In the genomic region with DNA sequence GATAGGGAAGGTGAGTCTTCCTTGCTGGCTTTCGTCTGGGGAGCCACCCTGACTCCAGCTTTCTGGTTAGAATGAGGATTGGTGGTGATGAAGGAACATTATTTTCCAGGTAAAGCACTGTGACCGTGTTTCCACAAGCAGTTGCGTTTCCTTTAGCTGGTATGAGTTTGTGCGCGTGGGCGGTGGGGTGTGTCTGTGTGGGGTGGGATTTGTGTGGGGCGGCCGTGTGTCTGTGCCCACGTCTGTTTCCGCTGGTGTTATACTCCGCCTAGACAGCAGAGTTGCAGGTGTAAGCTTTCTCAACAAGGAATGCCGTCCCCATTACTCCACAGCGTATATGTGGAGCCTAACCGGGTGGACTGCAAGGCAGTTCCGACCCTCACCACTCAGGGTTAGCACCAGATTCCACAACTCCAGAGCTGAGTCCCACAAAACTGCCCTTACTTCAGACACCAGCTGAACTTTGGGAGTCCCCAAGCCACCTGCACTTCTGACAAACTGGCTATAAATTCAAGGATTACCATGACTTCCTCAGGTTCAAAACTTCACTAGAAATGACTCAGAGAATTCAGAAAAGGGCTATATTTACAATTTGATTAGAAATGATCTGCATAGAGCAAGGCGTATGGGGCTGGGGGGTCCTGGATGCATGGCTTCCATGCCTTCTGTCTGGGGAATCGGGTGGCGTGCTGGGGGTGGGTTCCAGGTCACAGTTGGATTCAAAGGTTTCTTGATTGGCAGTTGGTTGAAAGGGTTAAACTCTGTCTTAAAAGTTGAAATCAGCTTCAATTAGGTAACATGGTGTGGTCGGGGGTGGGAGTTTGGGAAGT, we compare ENCODE assay signal across 31 cellular contexts. TPM values are rescaled to one million over a fixed set of nuclear protein-coding genes. Genes with fewer than 3 reads are reported as not detected.
"Had no signal": no experiment of that assay in that cellular context is flagged by ENCODE, and none has a peak within 500 bp of the region (broad histone marks: within the 10 kb centered on the region; RNA-seq: fewer than 3 reads in every experiment).

No MANE protein-coding gene starts in this region.

- H3K4me1 ChIP-seq: adrenal gland, breast epithelium, left ventricle myocardium inferior, sigmoid colon, vagina had no signal

- H3K79me2 ChIP-seq: hepatocyte had no signal

- H3K4me2 ChIP-seq: hepatocyte, smooth muscle cell had no signal

- H3K4me3 ChIP-seq: adrenal gland, breast epithelium, hepatocyte, left ventricle myocardium inferior, sigmoid colon, smooth muscle cell, thoracic aorta, vagina had no signal

- H2AFZ ChIP-seq: hepatocyte had no signal

- ATAC-seq: esophagus mucosa; naive thymus-derived CD8-positive, alpha-beta T cell; WTC11 had no signal

- DNase-seq: activated CD4-positive, alpha-beta T cell treated with anti-CD3 and anti-CD28 coated beads, Interleukin-2, amount 10 ng/mL, durations not matched to agents 24 days and 14 days; activated effector memory CD4-positive, alpha-beta T cell treated with anti-CD3 and anti-CD28 coated beads, Interleukin-2, amount 50 U/mL, for 16 hours; activated naive CD4-positive, alpha-beta T cell treated with anti-CD3 and anti-CD28 coated beads, Interleukin-2, amount 50 U/mL, for 16 hours; effector memory CD4-positive, alpha-beta T cell; glutamatergic neuron; immature natural killer cell; kidney glomerular epithelial cell; left ventricle myocardium inferior; naive thymus-derived CD8-positive, alpha-beta T cell; retina; sigmoid colon; stimulated activated naive CD4-positive, alpha-beta T cell treated with Interleukin-2 at 50 U/mL for 16 hours; T-helper 1 cell; T-helper 9 cell had no signal

- H3K36me3 Mint-ChIP-seq: immature natural killer cell, type B pancreatic cell had no signal

- H3K4me3 Mint-ChIP-seq: activated CD4-positive, alpha-beta T cell treated with anti-CD3 and anti-CD28 coated beads, Interleukin-2, amount 10 ng/mL, durations not matched to agents 24 days and 14 days; central memory CD8-positive, alpha-beta T cell; immature natural killer cell; mesothelial cell of epicardium; type B pancreatic cell; WTC11 had no signal

- H3K27ac Mint-ChIP-seq: activated CD4-positive, alpha-beta T cell treated with anti-CD3 and anti-CD28 coated beads, Interleukin-2, amount 10 ng/mL, durations not matched to agents 24 days and 14 days; immature natural killer cell; mesothelial cell of epicardium; progenitor cell of endocrine pancreas; type B pancreatic cell; WTC11 had no signal

- H3K27me3 Mint-ChIP-seq: central memory CD8-positive, alpha-beta T cell; progenitor cell of endocrine pancreas; type B pancreatic cell had no signal

- H3K27me3 ChIP-seq: adrenal gland, hepatocyte, vagina had no signal

- H3K27ac ChIP-seq: adrenal gland, breast epithelium, hepatocyte, left ventricle myocardium inferior, sigmoid colon, thoracic aorta, vagina had no signal

- H3K36me3 ChIP-seq: adrenal gland, breast epithelium, left ventricle myocardium inferior, sigmoid colon, thoracic aorta, vagina had no signal

- H3K9me3 Mint-ChIP-seq: activated CD4-positive, alpha-beta T cell treated with anti-CD3 and anti-CD28 coated beads, Interleukin-2, amount 10 ng/mL, durations not matched to agents 24 days and 14 days; central memory CD8-positive, alpha-beta T cell; immature natural killer cell; type B pancreatic cell had no signal

- H3K4me1 Mint-ChIP-seq: central memory CD8-positive, alpha-beta T cell; immature natural killer cell; mesothelial cell of epicardium; naive thymus-derived CD8-positive, alpha-beta T cell had no signal

- H3K9me3 ChIP-seq: adrenal gland, breast epithelium, left ventricle myocardium inferior, sigmoid colon, thoracic aorta, vagina had no signal

RNA-seq across cellular contexts. Expression of gene PROP1, which starts 29.8 kb away (rescaled TPM):
- total RNA-seq: activated CD4-positive, alpha-beta T cell treated with anti-CD3 and anti-CD28 coated beads, Interleukin-2, amount 10 ng/mL, durations not matched to agents 24 days and 14 days; adrenal gland; breast epithelium; dermis microvascular lymphatic vessel endothelial cell; endothelial cell of umbilical vein; esophagus mucosa; frontal cortex; hepatocyte; left ventricle myocardium inferior; lung microvascular endothelial cell; mesothelial cell of epicardium; naive thymus-derived CD8-positive, alpha-beta T cell; osteoblast; progenitor cell of endocrine pancreas; sigmoid colon; smooth muscle cell; thoracic aorta; vagina; WTC11 had no signal
- polyA plus RNA-seq: adrenal gland; endothelial cell of umbilical vein; immature natural killer cell; naive thymus-derived CD8-positive, alpha-beta T cell; sigmoid colon; smooth muscle cell had no signal
